In genomic region chr14:99273025-99273723, GRCh38 we compare ENCODE assay signal across 1 cellular context.
A peak's percentile ranks its signal among the peaks of the same experiment; 100 is the strongest.
TF ChIP-seq lines count a peak whose summit lies in the region.

No MANE protein-coding gene starts in this region.

TF ChIP-seq in HepG2, 621 proteins besides CTCF, POLR2A, EP300 and RAD21 (continued from another document):
- no peak for TF ChIP-seq ATF2 (CRISPR knock-in tag; IDR thresholded peaks at IDR 0.05)
- peak; percentile 92 for TF ChIP-seq ZNF800 (CRISPR knock-in tag; IDR thresholded peaks at IDR 0.05)
- TF ChIP-seq TGIF2 (CRISPR knock-in tag; IDR thresholded peaks at IDR 0.05): no peak
- no peak for TF ChIP-seq POLR2AphosphoS5 (IDR thresholded peaks at IDR 0.05; ENCODE audit: low read depth, low read length)
- TF ChIP-seq DZIP1 (CRISPR knock-in tag; IDR thresholded peaks at IDR 0.05): no peak
- peak; percentile 43; the same call in 1 of the 2 replicates for TF ChIP-seq ZFY (CRISPR knock-in tag; IDR thresholded peaks at IDR 0.05)
- no peak for TF ChIP-seq NFATC3 (CRISPR knock-in tag; IDR thresholded peaks at IDR 0.05)
- TF ChIP-seq ZNF432 (CRISPR knock-in tag; IDR thresholded peaks at IDR 0.05; ENCODE audit: borderline replicate concordance): no peak
- no peak for TF ChIP-seq HCFC1 (IDR thresholded peaks at IDR 0.05; ENCODE audit: low read depth, low read length)
- no peak for TF ChIP-seq E2F5 (CRISPR knock-in tag; conservative IDR thresholded peaks at IDR 0.05)
- no peak for TF ChIP-seq ZNF558 (CRISPR knock-in tag; IDR thresholded peaks at IDR 0.05; ENCODE audit: borderline replicate concordance)
- no peak for TF ChIP-seq MYNN (CRISPR knock-in tag; IDR thresholded peaks at IDR 0.05; ENCODE audit: low read depth)
- TF ChIP-seq MXD4 (CRISPR knock-in tag; IDR thresholded peaks at IDR 0.05): no peak
- no peak for TF ChIP-seq NR2F6 (IDR thresholded peaks at IDR 0.05)
- TF ChIP-seq NR2F6 (CRISPR knock-in tag; IDR thresholded peaks at IDR 0.05): 0 out of 2 replicates have a peak, but pooled peaks have one; percentile 17
- no peak for TF ChIP-seq PBX2 (CRISPR knock-in tag; IDR thresholded peaks at IDR 0.05)
- peak; percentile 30 for TF ChIP-seq U2AF1 (optimal IDR thresholded peaks at IDR 0.05; ENCODE audit: low read depth, low read length)
- TF ChIP-seq TRAFD1 (CRISPR knock-in tag; IDR thresholded peaks at IDR 0.05; ENCODE audit: borderline replicate concordance): no peak
- no peak for TF ChIP-seq SIN3B (IDR thresholded peaks at IDR 0.05; ENCODE audit: low read length)
- TF ChIP-seq ZNF33A (CRISPR knock-in tag; IDR thresholded peaks at IDR 0.05; ENCODE audit: borderline replicate concordance): no peak
- no peak for TF ChIP-seq NFAT5 (CRISPR knock-in tag; IDR thresholded peaks at IDR 0.05)
- TF ChIP-seq ZMYM2 (CRISPR knock-in tag; IDR thresholded peaks at IDR 0.05): no peak
- TF ChIP-seq ZNF773 (CRISPR knock-in tag; IDR thresholded peaks at IDR 0.05; ENCODE audit: borderline replicate concordance): no peak
- no peak for TF ChIP-seq MBD4 (IDR thresholded peaks at IDR 0.05; ENCODE audit: borderline replicate concordance, low read length)
- no peak for TF ChIP-seq RNF219 (CRISPR knock-in tag; IDR thresholded peaks at IDR 0.05)
- TF ChIP-seq PAX8 (CRISPR knock-in tag; IDR thresholded peaks at IDR 0.05; ENCODE audit: borderline replicate concordance): no peak
- TF ChIP-seq MED8 (CRISPR knock-in tag; IDR thresholded peaks at IDR 0.05; ENCODE audit: insufficient replicate concordance): no peak
- TF ChIP-seq SSRP1 (CRISPR knock-in tag; IDR thresholded peaks at IDR 0.05): no peak
- no peak for TF ChIP-seq HMGA1 (CRISPR knock-in tag; conservative IDR thresholded peaks at IDR 0.05)
